1 cellular context compared by ENCODE assay signal in the genomic region with DNA sequence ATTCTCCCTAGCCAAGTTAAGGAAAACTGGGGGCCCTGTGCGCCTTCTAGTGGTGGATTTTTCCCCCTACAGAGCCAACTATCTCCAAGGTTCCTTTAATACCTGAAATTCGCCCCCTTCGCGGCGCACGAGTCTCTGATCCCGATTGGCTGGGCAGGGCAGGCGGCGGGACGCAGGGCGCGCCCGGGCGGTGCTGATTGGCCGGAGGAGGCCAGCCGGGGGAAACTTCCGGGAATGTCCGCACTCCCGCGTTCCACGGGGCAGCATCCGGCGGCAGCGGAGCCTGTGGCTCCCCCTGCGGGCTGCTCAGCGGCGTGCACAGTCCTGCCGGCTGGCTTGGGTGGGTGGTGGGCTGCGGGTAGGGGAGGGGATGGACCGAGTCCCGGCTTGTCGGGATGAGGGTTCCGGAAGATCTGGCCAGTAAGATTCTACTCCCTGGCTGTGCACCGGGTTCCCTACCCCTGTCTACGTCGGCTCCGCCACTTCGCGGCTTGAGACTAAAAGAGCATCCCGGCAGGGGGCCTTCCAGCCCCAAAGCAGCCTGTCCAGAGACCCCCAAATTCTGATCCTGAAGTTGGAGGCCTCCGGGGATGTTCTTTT.
TF ChIP-seq lines count a peak whose summit lies in the region.

A gene (plus strand): TSS at position 241 of the 600 bp plus-strand sequence. CDS start 515 bp downstream, outside the sequence.

TF ChIP-seq in HEK293, 187 proteins besides CTCF, POLR2A, EP300 and RAD21 (continued from another document and continues in another):
- TF ChIP-seq, protein P1, sequence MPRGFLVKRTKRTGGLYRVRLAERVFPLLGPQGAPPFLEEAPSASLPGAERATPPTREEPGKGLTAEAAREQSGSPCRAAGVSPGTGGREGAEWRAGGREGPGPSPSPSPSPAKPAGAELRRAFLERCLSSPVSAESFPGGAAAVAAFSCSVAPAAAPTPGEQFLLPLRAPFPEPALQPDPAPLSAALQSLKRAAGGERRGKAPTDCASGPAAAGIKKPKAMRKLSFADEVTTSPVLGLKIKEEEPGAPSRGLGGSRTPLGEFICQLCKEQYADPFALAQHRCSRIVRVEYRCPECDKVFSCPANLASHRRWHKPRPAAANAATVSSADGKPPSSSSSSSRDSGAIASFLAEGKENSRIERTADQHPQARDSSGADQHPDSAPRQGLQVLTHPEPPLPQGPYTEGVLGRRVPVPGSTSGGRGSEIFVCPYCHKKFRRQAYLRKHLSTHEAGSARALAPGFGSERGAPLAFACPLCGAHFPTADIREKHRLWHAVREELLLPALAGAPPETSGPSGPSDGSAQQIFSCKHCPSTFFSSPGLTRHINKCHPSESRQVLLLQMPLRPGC (tag by site-specific recombination; IDR thresholded peaks at IDR 0.05): peak; percentile 57
- TF ChIP-seq ZNF121 (tag by site-specific recombination; IDR thresholded peaks at IDR 0.05) (no peak), ZNF169 (tag by site-specific recombination; IDR thresholded peaks at IDR 0.05) (no peak), ZNF391 (tag by site-specific recombination; IDR thresholded peaks at IDR 0.05; ENCODE audit: borderline replicate concordance, low read depth) (peak; percentile 83; the same call in 1 of the 2 replicates), ZNF132 (tag by site-specific recombination; IDR thresholded peaks at IDR 0.05; ENCODE audit: borderline replicate concordance) (no peak), ZNF785 (tag by site-specific recombination; IDR thresholded peaks at IDR 0.05) (no peak), ZFHX2 (tag by site-specific recombination; conservative IDR thresholded peaks at IDR 0.05) (peak; percentile 67), ZFP69B (tag by site-specific recombination; IDR thresholded peaks at IDR 0.05) (peak; percentile 44), ZNF341 (tag by site-specific recombination; IDR thresholded peaks at IDR 0.05; ENCODE audit: low read depth) (peak; percentile 94), ZBTB17 (tag by site-specific recombination; IDR thresholded peaks at IDR 0.05) (peak; percentile 53), ZNF366 (tag by site-specific recombination; conservative IDR thresholded peaks at IDR 0.05) (peak; percentile 68), ZNF776 (tag by site-specific recombination; IDR thresholded peaks at IDR 0.05; ENCODE audit: borderline replicate concordance) (no peak), ZNF777 (tag by site-specific recombination; IDR thresholded peaks at IDR 0.05; ENCODE audit: borderline replicate concordance) (no peak), ZNF558 (tag by site-specific recombination; IDR thresholded peaks at IDR 0.05) (no peak), ZNF23 (tag by site-specific recombination; IDR thresholded peaks at IDR 0.05; ENCODE audit: borderline replicate concordance) (no peak), ZNF335 (tag by site-specific recombination; conservative IDR thresholded peaks at IDR 0.05) (peak; percentile 56), GLIS1 (tag by site-specific recombination; IDR thresholded peaks at IDR 0.05) (peak; percentile 72; the same call in 1 of the 2 replicates), ZNF140 (tag by site-specific recombination; IDR thresholded peaks at IDR 0.05) (no peak), TCF7L2 (IDR thresholded peaks at IDR 0.05; ENCODE audit: borderline replicate concordance, low read depth, low read length) (no peak), ZBTB20 (tag by site-specific recombination; IDR thresholded peaks at IDR 0.05) (peak; percentile 34; the same call in 1 of the 2 replicates), ZNF175 (tag by site-specific recombination; IDR thresholded peaks at IDR 0.05) (no peak), ZNF404 (tag by site-specific recombination; IDR thresholded peaks at IDR 0.05) (no peak), ZSCAN23 (tag by site-specific recombination; IDR thresholded peaks at IDR 0.05) (no peak), ZNF133 (tag by site-specific recombination; IDR thresholded peaks at IDR 0.05) (no peak)
- TF ChIP-seq, protein P2, sequence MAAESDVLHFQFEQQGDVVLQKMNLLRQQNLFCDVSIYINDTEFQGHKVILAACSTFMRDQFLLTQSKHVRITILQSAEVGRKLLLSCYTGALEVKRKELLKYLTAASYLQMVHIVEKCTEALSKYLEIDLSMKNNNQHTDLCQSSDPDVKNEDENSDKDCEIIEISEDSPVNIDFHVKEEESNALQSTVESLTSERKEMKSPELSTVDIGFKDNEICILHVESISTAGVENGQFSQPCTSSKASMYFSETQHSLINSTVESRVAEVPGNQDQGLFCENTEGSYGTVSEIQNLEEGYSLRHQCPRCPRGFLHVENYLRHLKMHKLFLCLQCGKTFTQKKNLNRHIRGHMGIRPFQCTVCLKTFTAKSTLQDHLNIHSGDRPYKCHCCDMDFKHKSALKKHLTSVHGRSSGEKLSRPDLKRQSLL (tag by site-specific recombination; IDR thresholded peaks at IDR 0.05): no peak
- TF ChIP-seq, protein P3, sequence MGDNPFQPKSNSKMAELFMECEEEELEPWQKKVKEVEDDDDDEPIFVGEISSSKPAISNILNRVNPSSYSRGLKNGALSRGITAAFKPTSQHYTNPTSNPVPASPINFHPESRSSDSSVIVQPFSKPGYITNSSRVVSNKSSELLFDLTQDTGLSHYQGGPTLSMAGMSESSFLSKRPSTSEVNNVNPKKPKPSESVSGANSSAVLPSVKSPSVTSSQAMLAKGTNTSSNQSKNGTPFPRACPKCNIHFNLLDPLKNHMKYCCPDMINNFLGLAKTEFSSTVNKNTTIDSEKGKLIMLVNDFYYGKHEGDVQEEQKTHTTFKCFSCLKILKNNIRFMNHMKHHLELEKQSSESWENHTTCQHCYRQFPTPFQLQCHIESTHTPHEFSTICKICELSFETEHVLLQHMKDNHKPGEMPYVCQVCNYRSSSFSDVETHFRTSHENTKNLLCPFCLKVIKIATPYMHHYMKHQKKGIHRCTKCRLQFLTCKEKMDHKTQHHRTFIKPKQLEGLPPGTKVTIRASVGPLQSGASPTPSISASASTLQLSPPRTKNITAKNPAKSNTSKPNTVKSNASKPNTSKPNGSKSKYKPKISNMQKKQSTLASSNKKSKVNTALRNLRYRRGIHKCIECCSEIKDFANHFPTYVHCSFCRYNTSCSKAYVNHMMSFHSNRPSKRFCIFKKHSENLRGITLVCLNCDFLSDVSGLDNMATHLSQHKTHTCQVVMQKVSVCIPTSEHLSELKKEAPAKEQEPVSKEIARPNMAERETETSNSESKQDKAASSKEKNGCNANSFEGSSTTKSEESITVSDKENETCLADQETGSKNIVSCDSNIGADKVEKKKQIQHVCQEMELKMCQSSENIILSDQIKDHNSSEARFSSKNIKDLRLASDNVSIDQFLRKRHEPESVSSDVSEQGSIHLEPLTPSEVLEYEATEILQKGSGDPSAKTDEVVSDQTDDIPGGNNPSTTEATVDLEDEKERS (tag by site-specific recombination; IDR thresholded peaks at IDR 0.05): no peak
- TF ChIP-seq, protein P4, sequence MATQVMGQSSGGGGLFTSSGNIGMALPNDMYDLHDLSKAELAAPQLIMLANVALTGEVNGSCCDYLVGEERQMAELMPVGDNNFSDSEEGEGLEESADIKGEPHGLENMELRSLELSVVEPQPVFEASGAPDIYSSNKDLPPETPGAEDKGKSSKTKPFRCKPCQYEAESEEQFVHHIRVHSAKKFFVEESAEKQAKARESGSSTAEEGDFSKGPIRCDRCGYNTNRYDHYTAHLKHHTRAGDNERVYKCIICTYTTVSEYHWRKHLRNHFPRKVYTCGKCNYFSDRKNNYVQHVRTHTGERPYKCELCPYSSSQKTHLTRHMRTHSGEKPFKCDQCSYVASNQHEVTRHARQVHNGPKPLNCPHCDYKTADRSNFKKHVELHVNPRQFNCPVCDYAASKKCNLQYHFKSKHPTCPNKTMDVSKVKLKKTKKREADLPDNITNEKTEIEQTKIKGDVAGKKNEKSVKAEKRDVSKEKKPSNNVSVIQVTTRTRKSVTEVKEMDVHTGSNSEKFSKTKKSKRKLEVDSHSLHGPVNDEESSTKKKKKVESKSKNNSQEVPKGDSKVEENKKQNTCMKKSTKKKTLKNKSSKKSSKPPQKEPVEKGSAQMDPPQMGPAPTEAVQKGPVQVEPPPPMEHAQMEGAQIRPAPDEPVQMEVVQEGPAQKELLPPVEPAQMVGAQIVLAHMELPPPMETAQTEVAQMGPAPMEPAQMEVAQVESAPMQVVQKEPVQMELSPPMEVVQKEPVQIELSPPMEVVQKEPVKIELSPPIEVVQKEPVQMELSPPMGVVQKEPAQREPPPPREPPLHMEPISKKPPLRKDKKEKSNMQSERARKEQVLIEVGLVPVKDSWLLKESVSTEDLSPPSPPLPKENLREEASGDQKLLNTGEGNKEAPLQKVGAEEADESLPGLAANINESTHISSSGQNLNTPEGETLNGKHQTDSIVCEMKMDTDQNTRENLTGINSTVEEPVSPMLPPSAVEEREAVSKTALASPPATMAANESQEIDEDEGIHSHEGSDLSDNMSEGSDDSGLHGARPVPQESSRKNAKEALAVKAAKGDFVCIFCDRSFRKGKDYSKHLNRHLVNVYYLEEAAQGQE (tag by site-specific recombination; IDR thresholded peaks at IDR 0.05): no peak
- TF ChIP-seq, protein P5, sequence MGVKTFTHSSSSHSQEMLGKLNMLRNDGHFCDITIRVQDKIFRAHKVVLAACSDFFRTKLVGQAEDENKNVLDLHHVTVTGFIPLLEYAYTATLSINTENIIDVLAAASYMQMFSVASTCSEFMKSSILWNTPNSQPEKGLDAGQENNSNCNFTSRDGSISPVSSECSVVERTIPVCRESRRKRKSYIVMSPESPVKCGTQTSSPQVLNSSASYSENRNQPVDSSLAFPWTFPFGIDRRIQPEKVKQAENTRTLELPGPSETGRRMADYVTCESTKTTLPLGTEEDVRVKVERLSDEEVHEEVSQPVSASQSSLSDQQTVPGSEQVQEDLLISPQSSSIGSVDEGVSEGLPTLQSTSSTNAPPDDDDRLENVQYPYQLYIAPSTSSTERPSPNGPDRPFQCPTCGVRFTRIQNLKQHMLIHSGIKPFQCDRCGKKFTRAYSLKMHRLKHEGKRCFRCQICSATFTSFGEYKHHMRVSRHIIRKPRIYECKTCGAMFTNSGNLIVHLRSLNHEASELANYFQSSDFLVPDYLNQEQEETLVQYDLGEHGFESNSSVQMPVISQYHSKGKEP (tag by site-specific recombination; IDR thresholded peaks at IDR 0.05): no peak
- TF ChIP-seq, protein P6, sequence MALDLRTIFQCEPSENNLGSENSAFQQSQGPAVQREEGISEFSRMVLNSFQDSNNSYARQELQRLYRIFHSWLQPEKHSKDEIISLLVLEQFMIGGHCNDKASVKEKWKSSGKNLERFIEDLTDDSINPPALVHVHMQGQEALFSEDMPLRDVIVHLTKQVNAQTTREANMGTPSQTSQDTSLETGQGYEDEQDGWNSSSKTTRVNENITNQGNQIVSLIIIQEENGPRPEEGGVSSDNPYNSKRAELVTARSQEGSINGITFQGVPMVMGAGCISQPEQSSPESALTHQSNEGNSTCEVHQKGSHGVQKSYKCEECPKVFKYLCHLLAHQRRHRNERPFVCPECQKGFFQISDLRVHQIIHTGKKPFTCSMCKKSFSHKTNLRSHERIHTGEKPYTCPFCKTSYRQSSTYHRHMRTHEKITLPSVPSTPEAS (tag by site-specific recombination; IDR thresholded peaks at IDR 0.05): no peak
- TF ChIP-seq, protein P7, sequence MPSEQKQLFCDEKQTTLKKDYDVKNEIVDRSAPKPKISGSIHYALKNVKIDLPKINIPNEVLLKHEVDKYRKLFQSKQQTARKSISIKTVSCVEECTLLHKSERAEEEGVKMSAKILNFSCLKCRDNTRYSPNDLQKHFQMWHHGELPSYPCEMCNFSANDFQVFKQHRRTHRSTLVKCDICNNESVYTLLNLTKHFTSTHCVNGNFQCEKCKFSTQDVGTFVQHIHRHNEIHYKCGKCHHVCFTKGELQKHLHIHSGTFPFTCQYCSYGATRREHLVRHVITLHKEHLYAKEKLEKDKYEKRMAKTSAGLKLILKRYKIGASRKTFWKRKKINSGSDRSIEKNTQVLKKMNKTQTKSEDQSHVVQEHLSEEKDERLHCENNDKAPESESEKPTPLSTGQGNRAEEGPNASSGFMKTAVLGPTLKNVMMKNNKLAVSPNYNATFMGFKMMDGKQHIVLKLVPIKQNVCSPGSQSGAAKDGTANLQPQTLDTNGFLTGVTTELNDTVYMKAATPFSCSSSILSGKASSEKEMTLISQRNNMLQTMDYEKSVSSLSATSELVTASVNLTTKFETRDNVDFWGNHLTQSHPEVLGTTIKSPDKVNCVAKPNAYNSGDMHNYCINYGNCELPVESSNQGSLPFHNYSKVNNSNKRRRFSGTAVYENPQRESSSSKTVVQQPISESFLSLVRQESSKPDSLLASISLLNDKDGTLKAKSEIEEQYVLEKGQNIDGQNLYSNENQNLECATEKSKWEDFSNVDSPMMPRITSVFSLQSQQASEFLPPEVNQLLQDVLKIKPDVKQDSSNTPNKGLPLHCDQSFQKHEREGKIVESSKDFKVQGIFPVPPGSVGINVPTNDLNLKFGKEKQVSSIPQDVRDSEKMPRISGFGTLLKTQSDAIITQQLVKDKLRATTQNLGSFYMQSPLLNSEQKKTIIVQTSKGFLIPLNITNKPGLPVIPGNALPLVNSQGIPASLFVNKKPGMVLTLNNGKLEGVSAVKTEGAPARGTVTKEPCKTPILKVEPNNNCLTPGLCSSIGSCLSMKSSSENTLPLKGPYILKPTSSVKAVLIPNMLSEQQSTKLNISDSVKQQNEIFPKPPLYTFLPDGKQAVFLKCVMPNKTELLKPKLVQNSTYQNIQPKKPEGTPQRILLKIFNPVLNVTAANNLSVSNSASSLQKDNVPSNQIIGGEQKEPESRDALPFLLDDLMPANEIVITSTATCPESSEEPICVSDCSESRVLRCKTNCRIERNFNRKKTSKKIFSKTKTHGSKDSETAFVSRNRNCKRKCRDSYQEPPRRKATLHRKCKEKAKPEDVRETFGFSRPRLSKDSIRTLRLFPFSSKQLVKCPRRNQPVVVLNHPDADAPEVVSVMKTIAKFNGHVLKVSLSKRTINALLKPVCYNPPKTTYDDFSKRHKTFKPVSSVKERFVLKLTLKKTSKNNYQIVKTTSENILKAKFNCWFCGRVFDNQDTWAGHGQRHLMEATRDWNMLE (tag by site-specific recombination; conservative IDR thresholded peaks at IDR 0.05; ENCODE audit: low read depth): peak; percentile 63
- TF ChIP-seq, protein P8, sequence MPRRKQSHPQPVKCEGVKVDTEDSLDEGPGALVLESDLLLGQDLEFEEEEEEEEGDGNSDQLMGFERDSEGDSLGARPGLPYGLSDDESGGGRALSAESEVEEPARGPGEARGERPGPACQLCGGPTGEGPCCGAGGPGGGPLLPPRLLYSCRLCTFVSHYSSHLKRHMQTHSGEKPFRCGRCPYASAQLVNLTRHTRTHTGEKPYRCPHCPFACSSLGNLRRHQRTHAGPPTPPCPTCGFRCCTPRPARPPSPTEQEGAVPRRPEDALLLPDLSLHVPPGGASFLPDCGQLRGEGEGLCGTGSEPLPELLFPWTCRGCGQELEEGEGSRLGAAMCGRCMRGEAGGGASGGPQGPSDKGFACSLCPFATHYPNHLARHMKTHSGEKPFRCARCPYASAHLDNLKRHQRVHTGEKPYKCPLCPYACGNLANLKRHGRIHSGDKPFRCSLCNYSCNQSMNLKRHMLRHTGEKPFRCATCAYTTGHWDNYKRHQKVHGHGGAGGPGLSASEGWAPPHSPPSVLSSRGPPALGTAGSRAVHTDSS (tag by site-specific recombination; IDR thresholded peaks at IDR 0.05): no peak
